1 cellular context compared by ENCODE assay signal in genomic region chr14:34501997-34502396, GRCh38.
TF ChIP-seq lines count a peak whose summit lies in the region.

No MANE protein-coding gene starts in this region.

TF ChIP-seq in SK-N-SH treated with all-trans-retinoic acid at 6 μM for 48 hours, 23 proteins besides CTCF, POLR2A, EP300 and RAD21 (continued from another document):
- TF ChIP-seq RARB (CRISPR knock-in tag; IDR thresholded peaks at IDR 0.05) = no peak
- TF ChIP-seq ISL1 (CRISPR knock-in tag; IDR thresholded peaks at IDR 0.05) = no peak
TF ChIP-seq in SK-N-SH treated with all-trans-retinoic acid at 6 μM for 48 hours: peak in this region for 0.
